Comparison of ENCODE assay signal across 15 cellular contexts in the genomic region with DNA sequence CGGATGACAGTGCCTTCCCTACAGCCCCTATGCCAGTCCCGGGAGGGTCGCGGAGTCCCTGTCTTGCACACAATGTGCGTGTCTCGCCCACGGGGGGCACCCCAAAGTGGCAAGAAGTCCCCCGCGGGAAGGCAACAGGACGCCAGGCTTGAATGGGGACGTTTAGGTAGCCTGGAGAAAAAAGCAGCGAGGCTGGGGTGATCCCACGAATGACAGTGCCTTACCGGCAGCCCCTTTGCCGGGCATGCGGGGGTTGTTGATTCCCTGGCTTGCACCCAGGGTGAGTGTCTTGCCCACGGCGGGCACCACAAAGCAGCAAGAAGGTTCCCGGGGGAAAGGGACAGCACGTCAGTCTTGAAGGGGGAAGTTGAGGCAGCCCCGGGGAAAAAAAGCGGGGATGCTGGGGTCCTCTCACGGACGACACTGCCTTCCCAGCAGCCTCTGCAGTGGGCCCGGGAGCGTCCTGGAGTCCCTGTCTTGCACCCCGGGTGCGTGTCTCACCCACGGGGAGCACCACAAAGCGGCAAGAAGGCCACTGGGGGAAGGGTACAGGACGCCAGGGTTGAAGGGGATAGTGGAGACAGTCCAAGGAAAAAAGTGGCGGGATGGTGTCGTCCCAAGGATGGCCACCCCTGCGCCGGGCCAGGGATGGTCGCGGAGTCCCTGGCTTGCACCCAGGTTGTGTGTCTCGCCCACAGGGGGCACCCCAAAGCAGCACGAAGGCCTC.
A peak's percentile ranks its signal among the peaks of the same experiment; 100 is the strongest.
DNase-seq lines count a peak whose midpoint lies in the region; ATAC-seq and TF ChIP-seq lines count a peak whose summit lies in the region.
"Had no signal": no experiment of that assay in that cellular context is flagged by ENCODE, and none has a peak within 500 bp of the region (broad histone marks: within the 10 kb centered on the region; RNA-seq: fewer than 3 reads in every experiment).

No MANE protein-coding gene starts in this region.

- no peak for ATAC-seq in HG03439 (IDR thresholded peaks at IDR 0.05; ENCODE audit: unreplicated experiment)
- ATAC-seq: GM12878 had no signal

- peak; percentile 37 for DNase-seq in activated CD4-positive, alpha-beta T cell treated with anti-CD3 and anti-CD28 coated beads, Interleukin-2, amount 10 ng/mL, durations not matched to agents 24 days and 14 days
- DNase-seq in activated CD4-positive, alpha-beta T cell treated with anti-CD3 and anti-CD28 coated beads for 48 hours, result no peak
- DNase-seq in posterior vena cava (ENCODE audit: low spot score) (peak; percentile 70), thyroid gland (no peak), suprapubic skin (ENCODE audit: low spot score in 2 of 2) (no peak)
- DNase-seq: 8988T; ACHN; CD4-positive, CD25-positive, alpha-beta regulatory T cell; DMS79; GM23248 had no signal

- H3K27me3 ChIP-seq in thyroid gland (no peaks in the 10 kb centered on the region), suprapubic skin (no peaks in the 10 kb centered on the region)
- H3K27me3 ChIP-seq: BLaER1 treated with 17β-estradiol and CSF1 and Interleukin-3, amounts not matched to agents 10 nM and 100 nM had no signal

- H3K9me3 ChIP-seq in iPS-18c (ENCODE audit: control insufficient read depth, insufficient read depth, low read length) (peaks cover 44% of the 10 kb centered on the region), thyroid gland (no peaks in the 10 kb centered on the region), suprapubic skin (no peaks in the 10 kb centered on the region)

- TF ChIP-seq RAD21 in Ishikawa (IDR thresholded peaks at IDR 0.05; ENCODE audit: low read depth), result peak; percentile 16; the same call in 1 of the 2 replicates

- no peaks in the 10 kb centered on the region for H3K4me1 Mint-ChIP-seq in activated CD4-positive, alpha-beta T cell treated with anti-CD3 and anti-CD28 coated beads, Interleukin-2, amount 10 ng/mL, durations not matched to agents 24 days and 14 days

- intact Hi-C loops in activated CD4-positive, alpha-beta T cell treated with anti-CD3 and anti-CD28 coated beads, Interleukin-2, amount 10 ng/mL, durations not matched to agents 24 days and 14 days (cut with micrococcal nuclease), result no loop called here
- intact Hi-C loops in posterior vena cava (cut with DNase I) (no loop called here), thyroid gland (cut with DNase I) (no loop called here)

- no peak for TF ChIP-seq CTCF in thyroid gland (IDR thresholded peaks at IDR 0.05)
- no peak for TF ChIP-seq CTCF in suprapubic skin (IDR thresholded peaks at IDR 0.05)

- no peaks in the 10 kb centered on the region for H3K36me3 Mint-ChIP-seq in activated CD4-positive, alpha-beta T cell treated with anti-CD3 and anti-CD28 coated beads, Interleukin-2, amount 10 ng/mL, durations not matched to agents 24 days and 14 days (ENCODE audit: low read depth)
- H3K36me3 Mint-ChIP-seq: CD4-positive, CD25-positive, alpha-beta regulatory T cell had no signal

- no peaks in the 10 kb centered on the region for H3K9me3 Mint-ChIP-seq in activated CD4-positive, alpha-beta T cell treated with anti-CD3 and anti-CD28 coated beads, Interleukin-2, amount 10 ng/mL, durations not matched to agents 24 days and 14 days

- H3K4me1 ChIP-seq in thyroid gland (no peaks in the 10 kb centered on the region), suprapubic skin (no peaks in the 10 kb centered on the region)
- H3K4me1 ChIP-seq: BLaER1 treated with 17β-estradiol and CSF1 and Interleukin-3, amounts not matched to agents 10 nM and 100 nM had no signal

- H3K4me3 ChIP-seq in iPS-18c (ENCODE audit: insufficient read depth, low read depth, low read length) (0 out of 2 replicates have a peak overlapping the region, but pooled peaks have one; percentile 20), thyroid gland (replicated peaks in 1 of 3) (no peak overlapping the region), suprapubic skin (no peak overlapping the region)
- H3K4me3 ChIP-seq: BLaER1 treated with 17β-estradiol and CSF1 and Interleukin-3, amounts not matched to agents 10 nM and 100 nM; GM12878; GM23248 had no signal

- WGBS in thyroid gland, 2 donors, result 88 to 92% methylated on average over 39 of the region's 39 CpGs
- 90% methylated on average over 39 of the region's 39 CpGs for WGBS in suprapubic skin

- TF ChIP-seq EP300 in Ishikawa (IDR thresholded peaks at IDR 0.05; ENCODE audit: borderline replicate concordance), result no peak
- no peak for TF ChIP-seq EP300 in suprapubic skin (IDR thresholded peaks at IDR 0.05)

- no peak overlapping the region for H3K4me3 Mint-ChIP-seq in activated CD4-positive, alpha-beta T cell treated with anti-CD3 and anti-CD28 coated beads, Interleukin-2, amount 10 ng/mL, durations not matched to agents 24 days and 14 days
- H3K4me3 Mint-ChIP-seq: CD4-positive, CD25-positive, alpha-beta regulatory T cell had no signal

- H3K27ac ChIP-seq in thyroid gland (no peak overlapping the region), suprapubic skin (no peak overlapping the region)
- H3K27ac ChIP-seq: BLaER1 treated with 17β-estradiol and CSF1 and Interleukin-3, amounts not matched to agents 10 nM and 100 nM; GM23248 had no signal

- H3K27me3 Mint-ChIP-seq in activated CD4-positive, alpha-beta T cell treated with anti-CD3 and anti-CD28 coated beads, Interleukin-2, amount 10 ng/mL, durations not matched to agents 24 days and 14 days, result no peaks in the 10 kb centered on the region

- H3K36me3 ChIP-seq in thyroid gland, result no peaks in the 10 kb centered on the region
- H3K36me3 ChIP-seq in suprapubic skin, result no peaks in the 10 kb centered on the region
- H3K36me3 ChIP-seq: BLaER1 treated with 17β-estradiol and CSF1 and Interleukin-3, amounts not matched to agents 10 nM and 100 nM had no signal

- TF ChIP-seq POLR2A in thyroid gland (IDR thresholded peaks at IDR 0.05) (no peak), suprapubic skin (IDR thresholded peaks at IDR 0.05) (no peak)

- no peak overlapping the region for H3K27ac Mint-ChIP-seq in activated CD4-positive, alpha-beta T cell treated with anti-CD3 and anti-CD28 coated beads, Interleukin-2, amount 10 ng/mL, durations not matched to agents 24 days and 14 days
- H3K27ac Mint-ChIP-seq: CD4-positive, CD25-positive, alpha-beta regulatory T cell had no signal

TF ChIP-seq in Ishikawa, 13 proteins besides CTCF, POLR2A, EP300 and RAD21:
- TF ChIP-seq ZBTB7A (IDR thresholded peaks at IDR 0.05; ENCODE audit: low read depth) (no peak), TCF12 (IDR thresholded peaks at IDR 0.05; ENCODE audit: low read depth) (no peak), EGR1 (IDR thresholded peaks at IDR 0.05) (no peak), FOXM1 (IDR thresholded peaks at IDR 0.05; ENCODE audit: borderline replicate concordance, low read depth) (no peak), CEBPB (IDR thresholded peaks at IDR 0.05) (no peak), YY1 (IDR thresholded peaks at IDR 0.05; ENCODE audit: low read depth) (no peak), TAF1 (IDR thresholded peaks at IDR 0.05; ENCODE audit: low read depth) (no peak), TEAD4 (IDR thresholded peaks at IDR 0.05) (no peak), NFIC (IDR thresholded peaks at IDR 0.05) (no peak), CREB1 (IDR thresholded peaks at IDR 0.05; ENCODE audit: low read depth) (no peak)
- TF ChIP-seq, protein P1, sequence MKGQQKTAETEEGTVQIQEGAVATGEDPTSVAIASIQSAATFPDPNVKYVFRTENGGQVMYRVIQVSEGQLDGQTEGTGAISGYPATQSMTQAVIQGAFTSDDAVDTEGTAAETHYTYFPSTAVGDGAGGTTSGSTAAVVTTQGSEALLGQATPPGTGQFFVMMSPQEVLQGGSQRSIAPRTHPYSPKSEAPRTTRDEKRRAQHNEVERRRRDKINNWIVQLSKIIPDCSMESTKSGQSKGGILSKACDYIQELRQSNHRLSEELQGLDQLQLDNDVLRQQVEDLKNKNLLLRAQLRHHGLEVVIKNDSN (IDR thresholded peaks at IDR 0.05), result no peak
- TF ChIP-seq, protein P2, sequence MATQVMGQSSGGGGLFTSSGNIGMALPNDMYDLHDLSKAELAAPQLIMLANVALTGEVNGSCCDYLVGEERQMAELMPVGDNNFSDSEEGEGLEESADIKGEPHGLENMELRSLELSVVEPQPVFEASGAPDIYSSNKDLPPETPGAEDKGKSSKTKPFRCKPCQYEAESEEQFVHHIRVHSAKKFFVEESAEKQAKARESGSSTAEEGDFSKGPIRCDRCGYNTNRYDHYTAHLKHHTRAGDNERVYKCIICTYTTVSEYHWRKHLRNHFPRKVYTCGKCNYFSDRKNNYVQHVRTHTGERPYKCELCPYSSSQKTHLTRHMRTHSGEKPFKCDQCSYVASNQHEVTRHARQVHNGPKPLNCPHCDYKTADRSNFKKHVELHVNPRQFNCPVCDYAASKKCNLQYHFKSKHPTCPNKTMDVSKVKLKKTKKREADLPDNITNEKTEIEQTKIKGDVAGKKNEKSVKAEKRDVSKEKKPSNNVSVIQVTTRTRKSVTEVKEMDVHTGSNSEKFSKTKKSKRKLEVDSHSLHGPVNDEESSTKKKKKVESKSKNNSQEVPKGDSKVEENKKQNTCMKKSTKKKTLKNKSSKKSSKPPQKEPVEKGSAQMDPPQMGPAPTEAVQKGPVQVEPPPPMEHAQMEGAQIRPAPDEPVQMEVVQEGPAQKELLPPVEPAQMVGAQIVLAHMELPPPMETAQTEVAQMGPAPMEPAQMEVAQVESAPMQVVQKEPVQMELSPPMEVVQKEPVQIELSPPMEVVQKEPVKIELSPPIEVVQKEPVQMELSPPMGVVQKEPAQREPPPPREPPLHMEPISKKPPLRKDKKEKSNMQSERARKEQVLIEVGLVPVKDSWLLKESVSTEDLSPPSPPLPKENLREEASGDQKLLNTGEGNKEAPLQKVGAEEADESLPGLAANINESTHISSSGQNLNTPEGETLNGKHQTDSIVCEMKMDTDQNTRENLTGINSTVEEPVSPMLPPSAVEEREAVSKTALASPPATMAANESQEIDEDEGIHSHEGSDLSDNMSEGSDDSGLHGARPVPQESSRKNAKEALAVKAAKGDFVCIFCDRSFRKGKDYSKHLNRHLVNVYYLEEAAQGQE (IDR thresholded peaks at IDR 0.05; ENCODE audit: low read depth), result no peak
- TF ChIP-seq, protein P3, sequence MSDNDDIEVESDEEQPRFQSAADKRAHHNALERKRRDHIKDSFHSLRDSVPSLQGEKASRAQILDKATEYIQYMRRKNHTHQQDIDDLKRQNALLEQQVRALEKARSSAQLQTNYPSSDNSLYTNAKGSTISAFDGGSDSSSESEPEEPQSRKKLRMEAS (IDR thresholded peaks at IDR 0.05), result no peak
TF ChIP-seq in Ishikawa: peak in this region for 0.

Comparison
In these comparisons a context has a peak if more than half of its experiments do, and no peak if none do; other contexts are left out.
1. DNase-seq: peak in activated CD4-positive, alpha-beta T cell treated with anti-CD3 and anti-CD28 coated beads, Interleukin-2, amount 10 ng/mL, durations not matched to agents 24 days and 14 days (single experiment) and posterior vena cava (single experiment); none in activated CD4-positive, alpha-beta T cell treated with anti-CD3 and anti-CD28 coated beads for 48 hours (single experiment), thyroid gland (0 of 2) and suprapubic skin (0 of 2).